ENCODE assay signal across 1 cellular context in the genomic region with DNA sequence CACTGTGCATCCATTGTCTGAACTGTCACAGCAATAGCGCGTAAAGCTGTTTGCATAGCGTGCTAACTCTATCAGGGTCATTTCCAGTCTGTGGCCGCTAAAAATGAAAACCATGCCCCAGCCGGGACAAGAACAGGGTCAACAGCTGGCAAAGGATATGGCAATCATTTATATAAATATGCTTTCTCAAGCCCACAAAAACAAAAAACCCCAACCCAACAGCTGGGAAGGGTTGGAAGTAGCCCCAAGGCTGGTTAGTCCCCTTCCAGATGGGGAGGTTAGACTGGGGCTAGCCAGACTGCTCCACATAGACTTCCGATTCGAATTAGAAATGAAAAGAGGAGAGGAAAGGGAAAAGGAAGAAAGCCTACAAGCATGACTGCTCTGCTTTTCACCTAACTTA.
TF ChIP-seq lines count a peak whose summit lies in the region.

No MANE protein-coding gene starts in this region.

TF ChIP-seq in GM23338, 12 proteins besides CTCF, POLR2A, EP300 and RAD21:
- TF ChIP-seq JUNB (IDR thresholded peaks at IDR 0.05; ENCODE audit: unreplicated experiment): no peak
- no peak for TF ChIP-seq EZH2phosphoT487 (IDR thresholded peaks at IDR 0.05; ENCODE audit: unreplicated experiment)
- TF ChIP-seq STAT1 (IDR thresholded peaks at IDR 0.05; ENCODE audit: unreplicated experiment): no peak
- TF ChIP-seq ZNF331 (CRISPR knock-in tag; IDR thresholded peaks at IDR 0.05; ENCODE audit: low read depth): no peak
- TF ChIP-seq ZNF114 (CRISPR knock-in tag; IDR thresholded peaks at IDR 0.05): no peak
- TF ChIP-seq, protein P1, sequence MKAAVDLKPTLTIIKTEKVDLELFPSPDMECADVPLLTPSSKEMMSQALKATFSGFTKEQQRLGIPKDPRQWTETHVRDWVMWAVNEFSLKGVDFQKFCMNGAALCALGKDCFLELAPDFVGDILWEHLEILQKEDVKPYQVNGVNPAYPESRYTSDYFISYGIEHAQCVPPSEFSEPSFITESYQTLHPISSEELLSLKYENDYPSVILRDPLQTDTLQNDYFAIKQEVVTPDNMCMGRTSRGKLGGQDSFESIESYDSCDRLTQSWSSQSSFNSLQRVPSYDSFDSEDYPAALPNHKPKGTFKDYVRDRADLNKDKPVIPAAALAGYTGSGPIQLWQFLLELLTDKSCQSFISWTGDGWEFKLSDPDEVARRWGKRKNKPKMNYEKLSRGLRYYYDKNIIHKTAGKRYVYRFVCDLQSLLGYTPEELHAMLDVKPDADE (IDR thresholded peaks at IDR 0.05): no peak
- no peak for TF ChIP-seq POLR2AphosphoS5 (IDR thresholded peaks at IDR 0.05; ENCODE audit: low read depth)
- TF ChIP-seq, protein P2, sequence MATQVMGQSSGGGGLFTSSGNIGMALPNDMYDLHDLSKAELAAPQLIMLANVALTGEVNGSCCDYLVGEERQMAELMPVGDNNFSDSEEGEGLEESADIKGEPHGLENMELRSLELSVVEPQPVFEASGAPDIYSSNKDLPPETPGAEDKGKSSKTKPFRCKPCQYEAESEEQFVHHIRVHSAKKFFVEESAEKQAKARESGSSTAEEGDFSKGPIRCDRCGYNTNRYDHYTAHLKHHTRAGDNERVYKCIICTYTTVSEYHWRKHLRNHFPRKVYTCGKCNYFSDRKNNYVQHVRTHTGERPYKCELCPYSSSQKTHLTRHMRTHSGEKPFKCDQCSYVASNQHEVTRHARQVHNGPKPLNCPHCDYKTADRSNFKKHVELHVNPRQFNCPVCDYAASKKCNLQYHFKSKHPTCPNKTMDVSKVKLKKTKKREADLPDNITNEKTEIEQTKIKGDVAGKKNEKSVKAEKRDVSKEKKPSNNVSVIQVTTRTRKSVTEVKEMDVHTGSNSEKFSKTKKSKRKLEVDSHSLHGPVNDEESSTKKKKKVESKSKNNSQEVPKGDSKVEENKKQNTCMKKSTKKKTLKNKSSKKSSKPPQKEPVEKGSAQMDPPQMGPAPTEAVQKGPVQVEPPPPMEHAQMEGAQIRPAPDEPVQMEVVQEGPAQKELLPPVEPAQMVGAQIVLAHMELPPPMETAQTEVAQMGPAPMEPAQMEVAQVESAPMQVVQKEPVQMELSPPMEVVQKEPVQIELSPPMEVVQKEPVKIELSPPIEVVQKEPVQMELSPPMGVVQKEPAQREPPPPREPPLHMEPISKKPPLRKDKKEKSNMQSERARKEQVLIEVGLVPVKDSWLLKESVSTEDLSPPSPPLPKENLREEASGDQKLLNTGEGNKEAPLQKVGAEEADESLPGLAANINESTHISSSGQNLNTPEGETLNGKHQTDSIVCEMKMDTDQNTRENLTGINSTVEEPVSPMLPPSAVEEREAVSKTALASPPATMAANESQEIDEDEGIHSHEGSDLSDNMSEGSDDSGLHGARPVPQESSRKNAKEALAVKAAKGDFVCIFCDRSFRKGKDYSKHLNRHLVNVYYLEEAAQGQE (IDR thresholded peaks at IDR 0.05; ENCODE audit: unreplicated experiment): no peak
- TF ChIP-seq, protein P3, sequence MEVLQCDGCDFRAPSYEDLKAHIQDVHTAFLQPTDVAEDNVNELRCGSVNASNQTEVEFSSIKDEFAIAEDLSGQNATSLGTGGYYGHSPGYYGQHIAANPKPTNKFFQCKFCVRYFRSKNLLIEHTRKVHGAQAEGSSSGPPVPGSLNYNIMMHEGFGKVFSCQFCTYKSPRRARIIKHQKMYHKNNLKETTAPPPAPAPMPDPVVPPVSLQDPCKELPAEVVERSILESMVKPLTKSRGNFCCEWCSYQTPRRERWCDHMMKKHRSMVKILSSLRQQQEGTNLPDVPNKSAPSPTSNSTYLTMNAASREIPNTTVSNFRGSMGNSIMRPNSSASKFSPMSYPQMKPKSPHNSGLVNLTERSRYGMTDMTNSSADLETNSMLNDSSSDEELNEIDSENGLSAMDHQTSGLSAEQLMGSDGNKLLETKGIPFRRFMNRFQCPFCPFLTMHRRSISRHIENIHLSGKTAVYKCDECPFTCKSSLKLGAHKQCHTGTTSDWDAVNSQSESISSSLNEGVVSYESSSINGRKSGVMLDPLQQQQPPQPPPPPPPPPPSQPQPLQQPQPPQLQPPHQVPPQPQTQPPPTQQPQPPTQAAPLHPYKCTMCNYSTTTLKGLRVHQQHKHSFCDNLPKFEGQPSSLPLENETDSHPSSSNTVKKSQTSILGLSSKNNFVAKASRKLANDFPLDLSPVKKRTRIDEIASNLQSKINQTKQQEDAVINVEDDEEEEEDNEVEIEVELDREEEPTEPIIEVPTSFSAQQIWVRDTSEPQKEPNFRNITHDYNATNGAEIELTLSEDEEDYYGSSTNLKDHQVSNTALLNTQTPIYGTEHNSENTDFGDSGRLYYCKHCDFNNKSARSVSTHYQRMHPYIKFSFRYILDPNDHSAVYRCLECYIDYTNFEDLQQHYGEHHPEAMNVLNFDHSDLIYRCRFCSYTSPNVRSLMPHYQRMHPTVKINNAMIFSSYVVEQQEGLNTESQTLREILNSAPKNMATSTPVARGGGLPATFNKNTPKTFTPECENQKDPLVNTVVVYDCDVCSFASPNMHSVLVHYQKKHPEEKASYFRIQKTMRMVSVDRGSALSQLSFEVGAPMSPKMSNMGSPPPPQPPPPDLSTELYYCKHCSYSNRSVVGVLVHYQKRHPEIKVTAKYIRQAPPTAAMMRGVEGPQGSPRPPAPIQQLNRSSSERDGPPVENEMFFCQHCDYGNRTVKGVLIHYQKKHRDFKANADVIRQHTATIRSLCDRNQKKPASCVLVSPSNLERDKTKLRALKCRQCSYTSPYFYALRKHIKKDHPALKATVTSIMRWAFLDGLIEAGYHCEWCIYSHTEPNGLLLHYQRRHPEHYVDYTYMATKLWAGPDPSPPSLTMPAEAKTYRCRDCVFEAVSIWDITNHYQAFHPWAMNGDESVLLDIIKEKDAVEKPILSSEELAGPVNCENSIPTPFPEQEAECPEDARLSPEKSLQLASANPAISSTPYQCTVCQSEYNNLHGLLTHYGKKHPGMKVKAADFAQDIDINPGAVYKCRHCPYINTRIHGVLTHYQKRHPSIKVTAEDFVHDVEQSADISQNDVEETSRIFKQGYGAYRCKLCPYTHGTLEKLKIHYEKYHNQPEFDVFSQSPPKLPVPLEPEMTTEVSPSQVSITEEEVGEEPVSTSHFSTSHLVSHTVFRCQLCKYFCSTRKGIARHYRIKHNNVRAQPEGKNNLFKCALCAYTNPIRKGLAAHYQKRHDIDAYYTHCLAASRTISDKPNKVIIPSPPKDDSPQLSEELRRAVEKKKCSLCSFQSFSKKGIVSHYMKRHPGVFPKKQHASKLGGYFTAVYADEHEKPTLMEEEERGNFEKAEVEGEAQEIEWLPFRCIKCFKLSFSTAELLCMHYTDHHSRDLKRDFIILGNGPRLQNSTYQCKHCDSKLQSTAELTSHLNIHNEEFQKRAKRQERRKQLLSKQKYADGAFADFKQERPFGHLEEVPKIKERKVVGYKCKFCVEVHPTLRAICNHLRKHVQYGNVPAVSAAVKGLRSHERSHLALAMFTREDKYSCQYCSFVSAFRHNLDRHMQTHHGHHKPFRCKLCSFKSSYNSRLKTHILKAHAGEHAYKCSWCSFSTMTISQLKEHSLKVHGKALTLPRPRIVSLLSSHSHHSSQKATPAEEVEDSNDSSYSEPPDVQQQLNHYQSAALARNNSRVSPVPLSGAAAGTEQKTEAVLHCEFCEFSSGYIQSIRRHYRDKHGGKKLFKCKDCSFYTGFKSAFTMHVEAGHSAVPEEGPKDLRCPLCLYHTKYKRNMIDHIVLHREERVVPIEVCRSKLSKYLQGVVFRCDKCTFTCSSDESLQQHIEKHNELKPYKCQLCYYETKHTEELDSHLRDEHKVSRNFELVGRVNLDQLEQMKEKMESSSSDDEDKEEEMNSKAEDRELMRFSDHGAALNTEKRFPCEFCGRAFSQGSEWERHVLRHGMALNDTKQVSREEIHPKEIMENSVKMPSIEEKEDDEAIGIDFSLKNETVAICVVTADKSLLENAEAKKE (CRISPR knock-in tag; IDR thresholded peaks at IDR 0.05): no peak
- TF ChIP-seq NANOG (IDR thresholded peaks at IDR 0.05; ENCODE audit: borderline replicate concordance): no peak
- TF ChIP-seq EZH2 (IDR thresholded peaks at IDR 0.05; ENCODE audit: low read depth, unreplicated experiment): no peak
- TF ChIP-seq CREB1 (CRISPR knock-in tag; IDR thresholded peaks at IDR 0.05; ENCODE audit: low read depth): no peak
